ENCODE assay signal across 20 cellular contexts in the genomic region with DNA sequence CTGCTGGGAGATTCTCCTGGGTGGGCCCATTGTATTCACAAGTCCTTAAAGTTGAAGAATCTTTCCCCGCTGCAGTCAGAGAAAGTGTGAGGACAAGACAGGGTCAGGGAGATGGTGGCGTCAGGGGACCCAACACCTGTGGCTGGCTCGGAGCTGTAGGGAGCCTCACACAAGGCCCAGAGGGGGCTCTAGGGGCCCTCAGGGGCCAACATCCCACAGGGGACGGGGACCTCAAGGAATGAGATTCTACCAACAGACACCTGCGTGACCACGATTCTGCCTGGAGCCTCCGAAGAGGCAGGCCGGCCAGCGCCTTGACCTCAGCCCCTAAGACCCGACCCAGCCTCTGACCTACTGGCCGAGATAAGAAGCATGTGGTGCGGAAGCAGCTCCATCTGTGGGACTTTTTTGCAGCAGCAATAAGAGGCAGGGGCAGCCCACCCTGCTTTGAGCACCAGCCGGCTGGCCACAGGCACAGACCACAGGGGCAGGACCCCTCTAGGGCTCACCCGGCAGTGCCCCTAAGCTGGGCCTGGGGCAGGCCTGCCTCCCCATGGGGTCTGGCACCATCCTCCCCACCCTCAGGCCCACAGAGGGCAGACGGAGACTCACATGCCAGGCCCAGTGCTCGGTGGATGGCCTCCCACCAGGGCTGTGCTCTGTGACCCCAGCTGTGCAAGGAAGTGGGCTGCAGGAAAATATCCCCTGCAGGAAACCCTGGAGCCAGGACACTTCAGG. TPM values are rescaled to one million over a fixed set of nuclear protein-coding genes. Genes with fewer than 3 reads are reported as not detected.
DNase-seq lines count a peak whose midpoint lies in the region; TF ChIP-seq lines count a peak whose summit lies in the region.
"Had no signal": no experiment of that assay in that cellular context is flagged by ENCODE, and none has a peak within 500 bp of the region (broad histone marks: within the 10 kb centered on the region; RNA-seq: fewer than 3 reads in every experiment).

No MANE protein-coding gene starts in this region.

- no peaks in the 10 kb centered on the region for H3K36me3 Mint-ChIP-seq in neural progenitor cell
- H3K36me3 Mint-ChIP-seq: activated naive CD4-positive, alpha-beta T cell treated with anti-CD3 and anti-CD28 coated beads, Interleukin-2, amount 50 U/mL, for 72 hours; memory B cell; naive thymus-derived CD8-positive, alpha-beta T cell had no signal

- H3K4me3 Mint-ChIP-seq in neural progenitor cell, result no peak overlapping the region
- H3K4me3 Mint-ChIP-seq: activated CD8-positive, alpha-beta T cell treated with anti-CD3 and anti-CD28 coated beads, Interleukin-2, amount 10 ng/mL, durations not matched to agents 7 days and 5 days; memory B cell had no signal

- H3K27me3 ChIP-seq in Peyer's patch (no peaks in the 10 kb centered on the region), spleen (replicated peaks in 1 of 7) (no peaks in the 10 kb centered on the region), neural progenitor cell (no peaks in the 10 kb centered on the region)
- H3K27me3 ChIP-seq: suprapubic skin had no signal

- H3K4me1 Mint-ChIP-seq in neural progenitor cell, result peaks cover 4% of the 10 kb centered on the region

- H3K9me3 Mint-ChIP-seq in neural progenitor cell, result no peaks in the 10 kb centered on the region
- H3K9me3 Mint-ChIP-seq: activated naive CD4-positive, alpha-beta T cell treated with anti-CD3 and anti-CD28 coated beads, Interleukin-2, amount 50 U/mL, for 72 hours; memory B cell; naive thymus-derived CD8-positive, alpha-beta T cell had no signal

- intact Hi-C loops in spleen (cut with DNase I; ENCODE audit: low total_unique reads), result no loop called here

- H3K4me3 ChIP-seq in Peyer's patch, result no peak overlapping the region
- no peak overlapping the region for H3K4me3 ChIP-seq in spleen
- no peak overlapping the region for H3K4me3 ChIP-seq in neural progenitor cell
- H3K4me3 ChIP-seq: prostate gland, skin epidermis, suprapubic skin had no signal

- DNase-seq in GM03348 (ENCODE audit: low spot score) (peak; percentile 11), Peyer's patch (peak in 2 of 3 donors; percentile 9 to 37), iPS-NIHi11 (ENCODE audit: low spot score) (peak; percentile 8), spleen (peak; percentile 68), neural progenitor cell (ENCODE audit: low spot score) (no peak), hippocampal formation (lab: John Stamatoyannopoulos, UW) (no peak)
- DNase-seq in stimulated activated CD4-positive, alpha-beta T cell treated with anti-CD3 and anti-CD28 coated beads, Interleukin-2, amount 100 ng/mL, for 24 hours, result no peak
- DNase-seq: NCI-H1417 treated with DMSO at 0.1 percent for 48 hours; NCI-H524 treated with DMSO at 0.1 percent for 48 hours; SHP77 treated with DMSO at 0.1 percent for 48 hours; stimulated activated CD4-positive, alpha-beta T cell treated with anti-CD3 and anti-CD28 coated beads, Interleukin-4, amount 100 ng/mL, for 4 hours had no signal

- TF ChIP-seq CTCF in Peyer's patch (IDR thresholded peaks at IDR 0.05) (no peak), spleen (IDR thresholded peaks at IDR 0.05 in 8 of 11, conservative IDR thresholded peaks at IDR 0.05 in 3 of 11) (no peak), neural progenitor cell (IDR thresholded peaks at IDR 0.05) (no peak)

- no peak overlapping the region for H3K9ac ChIP-seq in neural progenitor cell

- TF ChIP-seq POLR2A in Peyer's patch (IDR thresholded peaks at IDR 0.05) (no peak), spleen (IDR thresholded peaks at IDR 0.05) (no peak)

- H3F3A ChIP-seq in neural progenitor cell (ENCODE audit: low read depth), result peaks cover 8% of the 10 kb centered on the region

- H3K36me3 ChIP-seq in Peyer's patch (no peaks in the 10 kb centered on the region), spleen (no peaks in the 10 kb centered on the region), neural progenitor cell (no peaks in the 10 kb centered on the region)
- H3K36me3 ChIP-seq: prostate gland, suprapubic skin had no signal

- H3K4me1 ChIP-seq in Peyer's patch (no peaks in the 10 kb centered on the region), spleen (peaks cover 7 to 58% (median 34%) of the 10 kb centered on the region in 6 donors), neural progenitor cell (peaks cover 6% of the 10 kb centered on the region)
- H3K4me1 ChIP-seq: prostate gland, suprapubic skin had no signal

- H2AFZ ChIP-seq in neural progenitor cell (replicated peaks), result no peak overlapping the region

- peaks cover 13% of the 10 kb centered on the region for H3K27me3 Mint-ChIP-seq in neural progenitor cell (ENCODE audit: insufficient read depth, low read depth)

- H3K9me3 ChIP-seq in Peyer's patch (no peaks in the 10 kb centered on the region), spleen (no peaks in the 10 kb centered on the region), neural progenitor cell (ENCODE audit: low read depth) (no peaks in the 10 kb centered on the region)
- H3K9me3 ChIP-seq: prostate gland, suprapubic skin had no signal

- H4K20me1 ChIP-seq in neural progenitor cell (ENCODE audit: low read depth), result no peaks in the 10 kb centered on the region

- H3K27ac ChIP-seq in Peyer's patch (no peak overlapping the region), spleen (peak overlapping the region in 5 of 8 donors; percentile 62 to 81 (median 73)), neural progenitor cell (no peak overlapping the region)
- H3K27ac ChIP-seq: prostate gland, suprapubic skin, VCaP had no signal

- H3K79me2 ChIP-seq in neural progenitor cell (ENCODE audit: low read depth), result no peaks in the 10 kb centered on the region

- 73 to 88% (median 82%) methylated on average over 5 to 16 of the region's 16 CpGs for WGBS in spleen, 5 donors

- no peak overlapping the region for H3K27ac Mint-ChIP-seq in neural progenitor cell
- H3K27ac Mint-ChIP-seq: activated CD8-positive, alpha-beta T cell treated with anti-CD3 and anti-CD28 coated beads, Interleukin-2, amount 10 ng/mL, durations not matched to agents 7 days and 5 days; activated naive CD4-positive, alpha-beta T cell treated with anti-CD3 and anti-CD28 coated beads, Interleukin-2, amount 50 U/mL, for 72 hours; memory B cell had no signal

- no peak overlapping the region for H3K4me2 ChIP-seq in neural progenitor cell

RNA-seq across cellular contexts. Expression of gene RASGEF1A, which starts 13.2 kb away (rescaled TPM):
- total RNA-seq in Peyer's patch (1 to 10 TPM in 1 of 4 donors, not detected in 3; 3.0 TPM), spleen (1 to 10 TPM; 2.5 to 7.1 (median 3.6) TPM), neural progenitor cell (ENCODE audit: low replicate concordance) (3.5 and 6.5 TPM in 2 replicates)
- polyA plus RNA-seq in spleen, result 1 to 10 TPM; 1.9 to 3.1 (median 2.1) TPM
- total RNA-seq: H4 had no signal

Comparison
In these comparisons a context has a peak if more than half of its experiments do, and no peak if none do; other contexts are left out.
1. DNase-seq: peak in GM03348 (single experiment), Peyer's patch (2 of 3), iPS-NIHi11 (single experiment) and spleen (single experiment); none in neural progenitor cell (single experiment), hippocampal formation (0 of 2) and stimulated activated CD4-positive, alpha-beta T cell treated with anti-CD3 and anti-CD28 coated beads, Interleukin-2, amount 100 ng/mL, for 24 hours (0 of 2).
2. H3K27ac ChIP-seq: peak in spleen (5 of 8); none in Peyer's patch (0 of 4) and neural progenitor cell (single experiment).